Comparison of ENCODE assay signal across 1 cellular context in the genomic region with DNA sequence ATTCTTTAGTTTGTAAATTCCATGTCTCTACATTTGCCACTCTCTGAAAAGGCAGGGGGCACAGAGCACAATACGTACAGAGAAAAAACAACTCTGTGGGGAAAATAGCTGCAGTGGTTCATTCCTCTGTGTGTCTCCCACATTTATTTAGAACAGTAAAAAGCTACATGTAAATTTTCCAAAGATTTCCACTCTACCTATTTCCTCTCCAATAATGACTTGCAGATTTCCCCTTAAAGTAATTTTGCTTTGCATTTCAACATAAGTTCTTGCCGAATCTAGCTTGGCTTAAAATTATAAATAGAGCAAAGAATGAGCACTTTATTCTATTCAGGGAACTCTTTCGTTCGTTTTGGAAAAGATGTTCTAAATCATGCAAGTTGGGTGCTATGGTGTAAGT.
TF ChIP-seq lines count a peak whose summit lies in the region.

No MANE protein-coding gene starts in this region.

TF ChIP-seq in A549, 52 proteins besides CTCF, POLR2A, EP300 and RAD21:
- no peak for TF ChIP-seq ZFP36 (IDR thresholded peaks at IDR 0.05; ENCODE audit: borderline replicate concordance, partially characterized antibody)
- no peak for TF ChIP-seq JUNB (IDR thresholded peaks at IDR 0.05)
- TF ChIP-seq HOXB5 (CRISPR knock-in tag; IDR thresholded peaks at IDR 0.05) = peak; percentile 66
- TF ChIP-seq ZNF302 (CRISPR knock-in tag; IDR thresholded peaks at IDR 0.05) = 0 out of 2 replicates have a peak, but pooled peaks have one; percentile 29
- TF ChIP-seq ZC3H11A (IDR thresholded peaks at IDR 0.05) = 0 out of 2 replicates have a peak, but pooled peaks have one; percentile 6
- TF ChIP-seq NFE2L2 (conservative IDR thresholded peaks at IDR 0.05; ENCODE audit: low read length) = peak; percentile 59; the same call in 1 of the 2 replicates
